ENCODE assay signal across 27 cellular contexts in genomic region chr2:176732780-176733179, GRCh38.
DNase-seq lines count a peak whose midpoint lies in the region; ATAC-seq, FAIRE-seq and TF ChIP-seq lines count a peak whose summit lies in the region.
"Had no signal": no experiment of that assay in that cellular context is flagged by ENCODE, and none has a peak within 500 bp of the region (broad histone marks: within the 10 kb centered on the region; RNA-seq: fewer than 3 reads in every experiment).

No MANE protein-coding gene starts in this region.

- TF ChIP-seq EP300 in K562 (IDR thresholded peaks at IDR 0.05; ENCODE audit: low read length), result no peak

- H3K4me3 ChIP-seq in GM23338, result no peak overlapping the region
- H3K4me3 ChIP-seq in OCI-LY7 (ENCODE audit: low read depth, low read length, poor library complexity, severe bottlenecking), result no peak overlapping the region
- H3K4me3 ChIP-seq in K562, result no peak overlapping the region
- H3K4me3 ChIP-seq in heart left ventricle, result no peak overlapping the region
- H3K4me3 ChIP-seq: BLaER1 had no signal

- H3K4me3 Mint-ChIP-seq in GM23338, result no peak overlapping the region
- H3K4me3 Mint-ChIP-seq: CD14-positive monocyte; CD4-positive, alpha-beta memory T cell; CD4-positive, CD25-positive, alpha-beta regulatory T cell; CD8-positive, alpha-beta memory T cell had no signal

- no peaks in the 10 kb centered on the region for H3K36me3 Mint-ChIP-seq in GM23338 (ENCODE audit: low read depth)
- H3K36me3 Mint-ChIP-seq: CD14-positive monocyte; CD4-positive, alpha-beta memory T cell; CD4-positive, CD25-positive, alpha-beta regulatory T cell; CD8-positive, alpha-beta memory T cell had no signal

- H3K27ac ChIP-seq in GM23338 (ENCODE audit: low read depth), result no peak overlapping the region
- H3K27ac ChIP-seq in OCI-LY7 (ENCODE audit: low read depth, low read length, poor library complexity, severe bottlenecking), result no peak overlapping the region
- H3K27ac ChIP-seq in K562 (ENCODE audit: extremely low read depth, low read depth, low read length), result no peak overlapping the region
- H3K27ac ChIP-seq in heart left ventricle, result no peak overlapping the region
- H3K27ac ChIP-seq: BLaER1 had no signal

- BruUV-seq in OCI-LY7 (replicated peaks; lab: Mats Ljungman, UMichigan), result no TSS peak
- BruUV-seq in K562 (replicated peaks; lab: Mats Ljungman, UMichigan), result no TSS peak

- H3K79me2 ChIP-seq in GM23338 (replicated peaks; ENCODE audit: insufficient read depth) (no peaks in the 10 kb centered on the region), OCI-LY7 (ENCODE audit: insufficient read depth, low read depth, low read length) (no peaks in the 10 kb centered on the region), K562 (ENCODE audit: control insufficient read depth, insufficient read depth, low read length) (no peaks in the 10 kb centered on the region)

- H3K4me1 ChIP-seq in GM23338 (ENCODE audit: insufficient read depth), result no peaks in the 10 kb centered on the region
- no peaks in the 10 kb centered on the region for H3K4me1 ChIP-seq in OCI-LY7 (ENCODE audit: insufficient read depth, low read length, poor library complexity, severe bottlenecking)
- no peaks in the 10 kb centered on the region for H3K4me1 ChIP-seq in K562 (replicated peaks in 1 of 2; ENCODE audit: control insufficient read depth in 2 of 2, insufficient read depth in 2 of 2, low read length in 2 of 2)
- H3K4me1 ChIP-seq in heart left ventricle, result peaks cover 0 to 19% (median 8%) of the 10 kb centered on the region in 12 donors
- H3K4me1 ChIP-seq: BE2C, BLaER1 had no signal

- 0% methylated on average over 1 of the region's 1 CpG for WGBS in K562 (ENCODE audit: insufficient coverage, low coverage, missing lambda C conversion rate)
- 57 to 68% (median 63%) methylated on average over 1 of the region's 1 CpG for WGBS in heart left ventricle, 4 donors

- DNase-seq in GM23338 (ENCODE audit: low spot score) (no peak), OCI-LY7 (ENCODE audit: low spot score) (no peak), K562 (ENCODE audit: extremely low read depth in 1 of 4, low spot score in 3 of 4) (no peak), heart left ventricle (no peak), RCC 7860 (ENCODE audit: low spot score) (no peak), NCI-H187 treated with DMSO at 0.1 percent for 48 hours (lab: John Stamatoyannopoulos, UW) (no peak)
- DNase-seq: 8988T; ACHN; BE2C; C1 segment of cervical spinal cord; CD4-positive, alpha-beta memory T cell; CD4-positive, CD25-positive, alpha-beta regulatory T cell; CD8-positive, alpha-beta memory T cell; COR-L47; DMS 273 treated with DMSO at 0.1 percent for 48 hours; DMS153; DMS53; DMS79; DND-41; EL; GDM1 had no signal

- peaks cover 6% of the 10 kb centered on the region; the same call in 1 of the 2 replicates for H3K9me2 ChIP-seq in GM23338 (ENCODE audit: insufficient read depth)
- H3K9me2 ChIP-seq in OCI-LY7 (ENCODE audit: insufficient read depth, low read length), result no peaks in the 10 kb centered on the region

- no peaks in the 10 kb centered on the region for H3K9me1 ChIP-seq in K562 (ENCODE audit: control insufficient read depth, insufficient read depth, low read length)

- 0 out of 2 replicates have a peak, but pooled peaks cover 8% of the 10 kb centered on the region for H3K9me3 ChIP-seq in OCI-LY7 (ENCODE audit: low read length)
- H3K9me3 ChIP-seq in K562 (replicated peaks; ENCODE audit: control insufficient read depth, insufficient read depth, low read depth, low read length), result no peaks in the 10 kb centered on the region
- no peaks in the 10 kb centered on the region for H3K9me3 ChIP-seq in heart left ventricle
- H3K9me3 ChIP-seq: BE2C, BLaER1 had no signal

- TF ChIP-seq CTCF in GM23338 (conservative IDR thresholded peaks at IDR 0.05; ENCODE audit: low read depth in 2 of 2) (no peak), OCI-LY7 (conservative IDR thresholded peaks at IDR 0.05; ENCODE audit: low read length) (no peak), K562 (IDR thresholded peaks at IDR 0.05 in 2 of 3, conservative IDR thresholded peaks at IDR 0.05 in 1 of 3; ENCODE audit: insufficient read depth in 2 of 3, low read depth in 1 of 3, low read length in 3 of 3) (no peak), heart left ventricle (IDR thresholded peaks at IDR 0.05) (no peak)

- no peak overlapping the region for H3K9ac ChIP-seq in K562 (ENCODE audit: insufficient read depth in 1 of 2, low read depth in 2 of 2, low read length in 2 of 2)
- H3K9ac ChIP-seq: BLaER1 had no signal

- H3K27me3 Mint-ChIP-seq in GM23338 (ENCODE audit: insufficient read depth, low read depth, poor library complexity), result peaks cover 2% of the 10 kb centered on the region
- H3K27me3 Mint-ChIP-seq: CD4-positive, CD25-positive, alpha-beta regulatory T cell had no signal

- H3K36me3 ChIP-seq in GM23338 (ENCODE audit: insufficient read depth), result no peaks in the 10 kb centered on the region
- no peaks in the 10 kb centered on the region for H3K36me3 ChIP-seq in OCI-LY7 (ENCODE audit: insufficient read depth, low read length)
- H3K36me3 ChIP-seq in K562 (ENCODE audit: control insufficient read depth, insufficient read depth, low read length), result no peaks in the 10 kb centered on the region
- no peaks in the 10 kb centered on the region for H3K36me3 ChIP-seq in heart left ventricle
- H3K36me3 ChIP-seq: BE2C, BLaER1 had no signal

- peak overlapping the region; percentile 61 for H2AFZ ChIP-seq in GM23338
- peak overlapping the region; percentile 37; the same call in 1 of the 2 replicates for H2AFZ ChIP-seq in OCI-LY7 (ENCODE audit: low read length)
- H2AFZ ChIP-seq in K562 (ENCODE audit: low read depth, low read length), result no peak overlapping the region

- in situ Hi-C loops in K562 (cut with MboI), result no loop called here

- intact Hi-C loops in OCI-LY7 (cut with micrococcal nuclease; ENCODE audit: unreplicated experiment), result no loop called here
- intact Hi-C loops in K562 (cut with micrococcal nuclease), result no loop called here
- intact Hi-C loops in heart left ventricle (cut with DNase I), result no loop called here

- CTCF ChIA-PET in OCI-LY7 (lab: Charles Lee; ENCODE audit: unreplicated experiment) (no interaction called here), K562 (lab: Yijun Ruan, JAX; ENCODE audit: low intra/inter-chr PET ratio) (no interaction called here)

- no peak overlapping the region for H3K4me2 ChIP-seq in GM23338
- no peak overlapping the region for H3K4me2 ChIP-seq in OCI-LY7 (ENCODE audit: low read length)
- H3K4me2 ChIP-seq in K562 (ENCODE audit: insufficient read depth, low read length), result no peak overlapping the region
- H3K4me2 ChIP-seq: BLaER1 had no signal

- ATAC-seq in GM23338 (no peak), K562 (no peak), HG02763 (IDR thresholded peaks at IDR 0.05; ENCODE audit: unreplicated experiment) (no peak), heart left ventricle (no peak)

- TF ChIP-seq RAD21 in K562 (CRISPR knock-in tag; conservative IDR thresholded peaks at IDR 0.05 in 1 of 2, IDR thresholded peaks at IDR 0.05 in 1 of 2), result no peak

- H3K4me1 Mint-ChIP-seq in GM23338, result no peaks in the 10 kb centered on the region
- H3K4me1 Mint-ChIP-seq: CD14-positive monocyte; CD4-positive, alpha-beta memory T cell; CD4-positive, CD25-positive, alpha-beta regulatory T cell; CD8-positive, alpha-beta memory T cell had no signal

- TF ChIP-seq POLR2A in K562 (conservative IDR thresholded peaks at IDR 0.05) (no peak), heart left ventricle (IDR thresholded peaks at IDR 0.05) (no peak)

- H4K20me1 ChIP-seq in GM23338 (replicated peaks; ENCODE audit: insufficient read depth) (no peaks in the 10 kb centered on the region), OCI-LY7 (ENCODE audit: insufficient read depth, low read length) (no peaks in the 10 kb centered on the region), K562 (replicated peaks; ENCODE audit: control insufficient read depth, insufficient read depth, low read length) (no peaks in the 10 kb centered on the region)
- H4K20me1 ChIP-seq: BLaER1 had no signal

- no peaks in the 10 kb centered on the region for H3F3A ChIP-seq in GM23338 (replicated peaks; ENCODE audit: low read depth)

- no peak overlapping the region for H3K27ac Mint-ChIP-seq in GM23338
- H3K27ac Mint-ChIP-seq: CD14-positive monocyte; CD4-positive, alpha-beta memory T cell; CD4-positive, CD25-positive, alpha-beta regulatory T cell; CD8-positive, alpha-beta memory T cell had no signal

- no peaks in the 10 kb centered on the region for H3K9me3 Mint-ChIP-seq in GM23338
- H3K9me3 Mint-ChIP-seq: CD4-positive, alpha-beta memory T cell; CD4-positive, CD25-positive, alpha-beta regulatory T cell; CD8-positive, alpha-beta memory T cell had no signal

- POLR2A ChIA-PET in OCI-LY7 (lab: Charles Lee), result interaction anchor here (0.6 kb wide), 1 partner anchor 13 kb away, joined by 3 read pairs; no protein-coding TSS in a partner anchor
- POLR2A ChIA-PET in K562 (lab: Yijun Ruan, JAX), result no interaction called here

- FAIRE-seq in K562 (lab: Jason Lieb, UNC) (no peak), RCC 7860 (lab: Jason Lieb, UNC) (no peak)
- FAIRE-seq: A204.1, GM12892, GM18507 had no signal

- H3K27me3 ChIP-seq in GM23338 (ENCODE audit: insufficient read depth) (no peaks in the 10 kb centered on the region), K562 (ENCODE audit: control insufficient read depth in 2 of 2, insufficient read depth in 2 of 2, low read length in 2 of 2) (no peaks in the 10 kb centered on the region; a peak in 1 of 5 replicates), heart left ventricle (no peaks in the 10 kb centered on the region)
- H3K27me3 ChIP-seq: BE2C, BLaER1 had no signal

TF ChIP-seq in GM23338, 12 proteins besides CTCF, POLR2A, EP300 and RAD21 (continues in another document):
- no peak for TF ChIP-seq EZH2phosphoT487 (IDR thresholded peaks at IDR 0.05; ENCODE audit: unreplicated experiment)
